Comparison of ENCODE assay signal across 10 cellular contexts in the genomic region with DNA sequence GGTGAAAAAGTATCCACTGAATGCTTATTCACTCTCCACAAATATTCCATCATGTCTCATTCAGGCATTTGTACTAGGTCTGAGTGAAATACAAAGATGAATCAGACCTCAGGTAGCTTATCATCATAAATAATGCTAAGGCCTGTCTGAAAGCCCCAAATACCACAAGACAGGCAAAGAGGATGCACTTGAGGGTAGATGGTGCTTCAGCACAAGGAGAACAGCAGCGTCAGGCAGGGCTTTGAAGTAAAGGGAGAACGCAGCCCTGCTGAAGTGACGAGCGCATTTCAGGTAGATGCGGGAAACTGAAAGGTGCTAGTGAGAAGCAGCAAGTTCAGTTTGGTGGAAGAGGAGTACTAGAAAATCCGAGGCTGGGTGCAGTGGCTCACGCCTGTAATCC. TPM values are rescaled to one million over a fixed set of nuclear protein-coding genes. Genes with fewer than 3 reads are reported as not detected.
DNase-seq lines count a peak whose midpoint lies in the region; ATAC-seq and TF ChIP-seq lines count a peak whose summit lies in the region.
"Had no signal": no experiment of that assay in that cellular context is flagged by ENCODE, and none has a peak within 500 bp of the region (broad histone marks: within the 10 kb centered on the region; RNA-seq: fewer than 3 reads in every experiment).

No MANE protein-coding gene starts in this region.

- H3K9me3 Mint-ChIP-seq in GM23338: no peaks in the 10 kb centered on the region
- no peaks in the 10 kb centered on the region for H3K9me3 Mint-ChIP-seq in activated CD4-positive, alpha-beta memory T cell treated with anti-CD3 and anti-CD28 coated beads, Interleukin-2, amount 10 ng/mL, durations not matched to agents 7 days and 5 days

- peak overlapping the region; percentile 40; the same call in 1 of the 2 replicates for H2AFZ ChIP-seq in GM23338

- H3F3A ChIP-seq in GM23338 (replicated peaks; ENCODE audit: low read depth): no peaks in the 10 kb centered on the region

- TF ChIP-seq CTCF in GM23338 (conservative IDR thresholded peaks at IDR 0.05; ENCODE audit: low read depth in 2 of 2): no peak

- H3K9me2 ChIP-seq in GM23338 (ENCODE audit: insufficient read depth): no peaks in the 10 kb centered on the region

- no peak overlapping the region for H3K4me2 ChIP-seq in GM23338

- H3K4me1 ChIP-seq in GM23338 (ENCODE audit: insufficient read depth): peaks cover 4% of the 10 kb centered on the region; the same call in 1 of the 2 replicates
- H3K4me1 ChIP-seq: SJCRH30 had no signal

- no peaks in the 10 kb centered on the region for H3K36me3 ChIP-seq in GM23338 (ENCODE audit: insufficient read depth)
- H3K36me3 ChIP-seq: ovary, SJCRH30 had no signal

- no peak overlapping the region for H3K4me3 ChIP-seq in GM23338
- H3K4me3 ChIP-seq: ovary, SJCRH30 had no signal

- H3K27ac Mint-ChIP-seq in GM23338: no peak overlapping the region
- H3K27ac Mint-ChIP-seq in activated CD4-positive, alpha-beta memory T cell treated with anti-CD3 and anti-CD28 coated beads, Interleukin-2, amount 10 ng/mL, durations not matched to agents 7 days and 5 days: peak overlapping the region; percentile 91

- H3K27ac ChIP-seq in GM23338 (ENCODE audit: low read depth): no peak overlapping the region
- H3K27ac ChIP-seq: ovary, SJCRH30 had no signal

- no peak; the same call in 2 of the 3 replicates for ATAC-seq in GM23338
- no peak for ATAC-seq in HG03439 (IDR thresholded peaks at IDR 0.05; ENCODE audit: unreplicated experiment)
- ATAC-seq in GM18502 (IDR thresholded peaks at IDR 0.05; ENCODE audit: poor library complexity, unreplicated experiment): no peak

- POLR2A ChIA-PET in activated CD4-positive, alpha-beta memory T cell treated with anti-CD3 and anti-CD28 coated beads, Interleukin-2, amount 10 ng/mL, durations not matched to agents 7 days and 5 days (lab: Charles Lee): interaction anchor here (1.6 to 5.6 kb wide), 5 partner anchors 10 to 38 kb away, joined by 3 to 62 read pairs (median 36); a partner anchor contains a TSS

- no peaks in the 10 kb centered on the region for H3K27me3 ChIP-seq in GM23338 (ENCODE audit: insufficient read depth)
- H3K27me3 ChIP-seq: ovary, SJCRH30 had no signal

- no peaks in the 10 kb centered on the region for H3K36me3 Mint-ChIP-seq in GM23338 (ENCODE audit: low read depth)
- peaks cover 24% of the 10 kb centered on the region for H3K36me3 Mint-ChIP-seq in activated CD4-positive, alpha-beta memory T cell treated with anti-CD3 and anti-CD28 coated beads, Interleukin-2, amount 10 ng/mL, durations not matched to agents 7 days and 5 days (ENCODE audit: low read depth)

- peaks cover 6% of the 10 kb centered on the region for H3K27me3 Mint-ChIP-seq in GM23338 (ENCODE audit: insufficient read depth, low read depth, poor library complexity)
- H3K27me3 Mint-ChIP-seq in activated CD4-positive, alpha-beta memory T cell treated with anti-CD3 and anti-CD28 coated beads, Interleukin-2, amount 10 ng/mL, durations not matched to agents 7 days and 5 days: no peaks in the 10 kb centered on the region

- H3K79me2 ChIP-seq in GM23338 (replicated peaks; ENCODE audit: insufficient read depth): no peaks in the 10 kb centered on the region

- H4K20me1 ChIP-seq in GM23338 (replicated peaks; ENCODE audit: insufficient read depth): no peaks in the 10 kb centered on the region

- peaks cover 14% of the 10 kb centered on the region for H3K4me1 Mint-ChIP-seq in GM23338
- peaks cover 80% of the 10 kb centered on the region for H3K4me1 Mint-ChIP-seq in activated CD4-positive, alpha-beta memory T cell treated with anti-CD3 and anti-CD28 coated beads, Interleukin-2, amount 10 ng/mL, durations not matched to agents 7 days and 5 days

- peak; percentile 15 for DNase-seq in GM23338 (ENCODE audit: low spot score)
- peak; percentile 72 for DNase-seq in activated CD4-positive, alpha-beta memory T cell treated with anti-CD3 and anti-CD28 coated beads, Interleukin-2, amount 10 ng/mL, durations not matched to agents 7 days and 5 days
- DNase-seq in activated naive CD8-positive, alpha-beta T cell treated with anti-CD3 and anti-CD28 coated beads, Interleukin-2, amount 50 U/mL, for 16 hours (ENCODE audit: low read depth, low spot score): peak; percentile 27
- DNase-seq in stimulated activated CD4-positive, alpha-beta T cell treated with anti-CD3 and anti-CD28 coated beads, Interleukin-1b, Interleukin-23, amount 100 ng/mL, for 48 hours: peak; percentile 66
- no peak for DNase-seq in DMS79 treated with DMSO at 0.1 percent for 48 hours (lab: John Stamatoyannopoulos, UW)
- DNase-seq in DMS79 (lab: John Stamatoyannopoulos, UW): no peak
- DNase-seq: ovary, SJCRH30 had no signal

- CTCF ChIA-PET in activated CD4-positive, alpha-beta memory T cell treated with anti-CD3 and anti-CD28 coated beads, Interleukin-2, amount 10 ng/mL, durations not matched to agents 7 days and 5 days (lab: Charles Lee): interaction anchor here (1.5 to 9.3 kb wide), 4 partner anchors 9 to 109 kb away, joined by 3 to 80 read pairs (median 12); a partner anchor contains a TSS

- H3K4me3 Mint-ChIP-seq in GM23338: no peak overlapping the region
- peak overlapping the region; percentile 56 for H3K4me3 Mint-ChIP-seq in activated CD4-positive, alpha-beta memory T cell treated with anti-CD3 and anti-CD28 coated beads, Interleukin-2, amount 10 ng/mL, durations not matched to agents 7 days and 5 days

TF ChIP-seq in GM23338, 12 proteins besides CTCF, POLR2A, EP300 and RAD21 (continues in another document):
- TF ChIP-seq, protein P1, sequence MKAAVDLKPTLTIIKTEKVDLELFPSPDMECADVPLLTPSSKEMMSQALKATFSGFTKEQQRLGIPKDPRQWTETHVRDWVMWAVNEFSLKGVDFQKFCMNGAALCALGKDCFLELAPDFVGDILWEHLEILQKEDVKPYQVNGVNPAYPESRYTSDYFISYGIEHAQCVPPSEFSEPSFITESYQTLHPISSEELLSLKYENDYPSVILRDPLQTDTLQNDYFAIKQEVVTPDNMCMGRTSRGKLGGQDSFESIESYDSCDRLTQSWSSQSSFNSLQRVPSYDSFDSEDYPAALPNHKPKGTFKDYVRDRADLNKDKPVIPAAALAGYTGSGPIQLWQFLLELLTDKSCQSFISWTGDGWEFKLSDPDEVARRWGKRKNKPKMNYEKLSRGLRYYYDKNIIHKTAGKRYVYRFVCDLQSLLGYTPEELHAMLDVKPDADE (IDR thresholded peaks at IDR 0.05): no peak
- TF ChIP-seq, protein P2, sequence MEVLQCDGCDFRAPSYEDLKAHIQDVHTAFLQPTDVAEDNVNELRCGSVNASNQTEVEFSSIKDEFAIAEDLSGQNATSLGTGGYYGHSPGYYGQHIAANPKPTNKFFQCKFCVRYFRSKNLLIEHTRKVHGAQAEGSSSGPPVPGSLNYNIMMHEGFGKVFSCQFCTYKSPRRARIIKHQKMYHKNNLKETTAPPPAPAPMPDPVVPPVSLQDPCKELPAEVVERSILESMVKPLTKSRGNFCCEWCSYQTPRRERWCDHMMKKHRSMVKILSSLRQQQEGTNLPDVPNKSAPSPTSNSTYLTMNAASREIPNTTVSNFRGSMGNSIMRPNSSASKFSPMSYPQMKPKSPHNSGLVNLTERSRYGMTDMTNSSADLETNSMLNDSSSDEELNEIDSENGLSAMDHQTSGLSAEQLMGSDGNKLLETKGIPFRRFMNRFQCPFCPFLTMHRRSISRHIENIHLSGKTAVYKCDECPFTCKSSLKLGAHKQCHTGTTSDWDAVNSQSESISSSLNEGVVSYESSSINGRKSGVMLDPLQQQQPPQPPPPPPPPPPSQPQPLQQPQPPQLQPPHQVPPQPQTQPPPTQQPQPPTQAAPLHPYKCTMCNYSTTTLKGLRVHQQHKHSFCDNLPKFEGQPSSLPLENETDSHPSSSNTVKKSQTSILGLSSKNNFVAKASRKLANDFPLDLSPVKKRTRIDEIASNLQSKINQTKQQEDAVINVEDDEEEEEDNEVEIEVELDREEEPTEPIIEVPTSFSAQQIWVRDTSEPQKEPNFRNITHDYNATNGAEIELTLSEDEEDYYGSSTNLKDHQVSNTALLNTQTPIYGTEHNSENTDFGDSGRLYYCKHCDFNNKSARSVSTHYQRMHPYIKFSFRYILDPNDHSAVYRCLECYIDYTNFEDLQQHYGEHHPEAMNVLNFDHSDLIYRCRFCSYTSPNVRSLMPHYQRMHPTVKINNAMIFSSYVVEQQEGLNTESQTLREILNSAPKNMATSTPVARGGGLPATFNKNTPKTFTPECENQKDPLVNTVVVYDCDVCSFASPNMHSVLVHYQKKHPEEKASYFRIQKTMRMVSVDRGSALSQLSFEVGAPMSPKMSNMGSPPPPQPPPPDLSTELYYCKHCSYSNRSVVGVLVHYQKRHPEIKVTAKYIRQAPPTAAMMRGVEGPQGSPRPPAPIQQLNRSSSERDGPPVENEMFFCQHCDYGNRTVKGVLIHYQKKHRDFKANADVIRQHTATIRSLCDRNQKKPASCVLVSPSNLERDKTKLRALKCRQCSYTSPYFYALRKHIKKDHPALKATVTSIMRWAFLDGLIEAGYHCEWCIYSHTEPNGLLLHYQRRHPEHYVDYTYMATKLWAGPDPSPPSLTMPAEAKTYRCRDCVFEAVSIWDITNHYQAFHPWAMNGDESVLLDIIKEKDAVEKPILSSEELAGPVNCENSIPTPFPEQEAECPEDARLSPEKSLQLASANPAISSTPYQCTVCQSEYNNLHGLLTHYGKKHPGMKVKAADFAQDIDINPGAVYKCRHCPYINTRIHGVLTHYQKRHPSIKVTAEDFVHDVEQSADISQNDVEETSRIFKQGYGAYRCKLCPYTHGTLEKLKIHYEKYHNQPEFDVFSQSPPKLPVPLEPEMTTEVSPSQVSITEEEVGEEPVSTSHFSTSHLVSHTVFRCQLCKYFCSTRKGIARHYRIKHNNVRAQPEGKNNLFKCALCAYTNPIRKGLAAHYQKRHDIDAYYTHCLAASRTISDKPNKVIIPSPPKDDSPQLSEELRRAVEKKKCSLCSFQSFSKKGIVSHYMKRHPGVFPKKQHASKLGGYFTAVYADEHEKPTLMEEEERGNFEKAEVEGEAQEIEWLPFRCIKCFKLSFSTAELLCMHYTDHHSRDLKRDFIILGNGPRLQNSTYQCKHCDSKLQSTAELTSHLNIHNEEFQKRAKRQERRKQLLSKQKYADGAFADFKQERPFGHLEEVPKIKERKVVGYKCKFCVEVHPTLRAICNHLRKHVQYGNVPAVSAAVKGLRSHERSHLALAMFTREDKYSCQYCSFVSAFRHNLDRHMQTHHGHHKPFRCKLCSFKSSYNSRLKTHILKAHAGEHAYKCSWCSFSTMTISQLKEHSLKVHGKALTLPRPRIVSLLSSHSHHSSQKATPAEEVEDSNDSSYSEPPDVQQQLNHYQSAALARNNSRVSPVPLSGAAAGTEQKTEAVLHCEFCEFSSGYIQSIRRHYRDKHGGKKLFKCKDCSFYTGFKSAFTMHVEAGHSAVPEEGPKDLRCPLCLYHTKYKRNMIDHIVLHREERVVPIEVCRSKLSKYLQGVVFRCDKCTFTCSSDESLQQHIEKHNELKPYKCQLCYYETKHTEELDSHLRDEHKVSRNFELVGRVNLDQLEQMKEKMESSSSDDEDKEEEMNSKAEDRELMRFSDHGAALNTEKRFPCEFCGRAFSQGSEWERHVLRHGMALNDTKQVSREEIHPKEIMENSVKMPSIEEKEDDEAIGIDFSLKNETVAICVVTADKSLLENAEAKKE (CRISPR knock-in tag; IDR thresholded peaks at IDR 0.05): no peak

RNA-seq across cellular contexts. Expression of a gene that starts 38.7 kb away (rescaled TPM):
- total RNA-seq in GM23338 (2014; rRNA removed; shearing (Covaris generic)): 2.8 and 2.9 TPM in 2 replicates
- 0.76 and 0.78 TPM in 2 replicates for polyA plus RNA-seq in GM23338 (2016; fragmentation: Nextera tagmentation; extraction: Ambion mirVana)
- 10 to 100 TPM; 25.4 to 25.9 TPM for total RNA-seq in activated CD4-positive, alpha-beta memory T cell treated with anti-CD3 and anti-CD28 coated beads, Interleukin-2, amount 10 ng/mL, durations not matched to agents 7 days and 5 days

Comparison
In these comparisons a context has a peak if more than half of its experiments do, and no peak if none do; other contexts are left out.
1. DNase-seq: peak in GM23338 (single experiment), activated CD4-positive, alpha-beta memory T cell treated with anti-CD3 and anti-CD28 coated beads, Interleukin-2, amount 10 ng/mL, durations not matched to agents 7 days and 5 days (single experiment), activated naive CD8-positive, alpha-beta T cell treated with anti-CD3 and anti-CD28 coated beads, Interleukin-2, amount 50 U/mL, for 16 hours (single experiment) and stimulated activated CD4-positive, alpha-beta T cell treated with anti-CD3 and anti-CD28 coated beads, Interleukin-1b, Interleukin-23, amount 100 ng/mL, for 48 hours (single experiment); none in DMS79 treated with DMSO at 0.1 percent for 48 hours (single experiment) and DMS79 (single experiment).